Comparison of ENCODE assay signal across 28 cellular contexts in the genomic region with DNA sequence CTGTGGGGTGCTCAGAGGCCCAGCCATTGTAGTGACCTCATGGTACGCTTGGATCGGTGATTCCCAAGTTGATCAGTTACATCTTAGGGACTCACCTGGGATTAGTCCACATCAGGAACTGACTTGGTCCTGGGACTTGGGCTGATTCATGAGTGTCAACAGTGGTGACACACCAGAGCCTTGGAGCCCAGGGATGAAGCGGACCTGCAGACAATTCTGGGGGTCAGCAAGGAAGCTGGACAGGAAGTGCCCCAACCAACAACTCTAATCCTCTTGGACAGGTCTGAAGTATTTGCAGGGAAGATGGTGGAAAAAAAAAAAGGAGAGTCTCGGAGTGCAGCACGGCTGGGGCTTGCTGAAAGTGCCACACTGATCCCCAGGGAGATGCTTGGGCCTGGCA.
"Had no signal": no experiment of that assay in that cellular context is flagged by ENCODE, and none has a peak within 500 bp of the region (broad histone marks: within the 10 kb centered on the region; RNA-seq: fewer than 3 reads in every experiment).

No MANE protein-coding gene starts in this region.

- H3K27me3 Mint-ChIP-seq: progenitor cell of endocrine pancreas; stimulated activated naive CD8-positive, alpha-beta T cell treated with anti-CD3 and anti-CD28 coated beads, Interleukin-15, Interleukin-2, amounts not matched to agents 100 ng/mL and 50 ng/mL, for 24 hours had no signal

- H3K4me3 Mint-ChIP-seq: naive thymus-derived CD8-positive, alpha-beta T cell; natural killer cell treated with Interleukin-12 subunit alpha and Interleukin-12 subunit beta and Interleukin-15 and Interleukin-18, amount 100 ng/mL, for 72 hours; nephron progenitor cell; neural crest cell; stimulated activated effector memory CD8-positive, alpha-beta T cell treated with anti-CD3 and anti-CD28 coated beads, Interleukin-12 subunit alpha, Interleukin-12 subunit beta, amount 100 ng/mL, for 72 hours; stimulated activated naive B cell treated with anti-CD40 and anti-IgM and Interleukin-4, amounts not matched to agents 10 μg/mL and 1 μg/mL and 100 μg/mL, for 72 hours; stimulated activated naive CD8-positive, alpha-beta T cell treated with anti-CD3 and anti-CD28 coated beads, Interleukin-15, Interleukin-2, amounts not matched to agents 100 ng/mL and 50 ng/mL, for 24 hours had no signal

- H3K4me1 ChIP-seq: psoas muscle, sigmoid colon, thyroid gland, upper lobe of right lung, uterus had no signal

- H3K27ac ChIP-seq: neutrophil, pancreas, psoas muscle, right lobe of liver, sigmoid colon, stomach, thoracic aorta, thyroid gland, tibial nerve, upper lobe of right lung, uterus had no signal

- H3K9me3 Mint-ChIP-seq: naive thymus-derived CD8-positive, alpha-beta T cell; natural killer cell treated with Interleukin-12 subunit alpha and Interleukin-12 subunit beta and Interleukin-15 and Interleukin-18, amount 100 ng/mL, for 72 hours; nephron progenitor cell; neural crest cell; stimulated activated effector memory CD8-positive, alpha-beta T cell treated with anti-CD3 and anti-CD28 coated beads, Interleukin-12 subunit alpha, Interleukin-12 subunit beta, amount 100 ng/mL, for 72 hours; stimulated activated naive B cell treated with anti-CD40 and anti-IgM and Interleukin-4, amounts not matched to agents 10 μg/mL and 1 μg/mL and 100 μg/mL, for 72 hours; stimulated activated naive CD8-positive, alpha-beta T cell treated with anti-CD3 and anti-CD28 coated beads, Interleukin-15, Interleukin-2, amounts not matched to agents 100 ng/mL and 50 ng/mL, for 24 hours had no signal

- DNase-seq: naive thymus-derived CD8-positive, alpha-beta T cell; nephron progenitor cell; nucleus accumbens; pancreas; psoas muscle; right cardiac atrium; right lobe of liver; sigmoid colon; small intestine; stimulated activated CD4-positive, alpha-beta T cell treated with anti-CD3 and anti-CD28 coated beads, Interleukin-15, amount 100 ng/mL, for 24 hours; stimulated activated CD4-positive, alpha-beta T cell treated with anti-CD3 and anti-CD28 coated beads, Interleukin-2, amount 100 ng/mL, for 24 hours; stimulated activated CD4-positive, alpha-beta T cell treated with anti-CD3 and anti-CD28 coated beads, Interleukin-2, amount 100 ng/mL, for 48 hours; stimulated activated CD4-positive, alpha-beta T cell treated with anti-CD3 and anti-CD28 coated beads, Interleukin-4, amount 100 ng/mL, for 24 hours; stimulated activated naive B cell treated with anti-CD40 and anti-IgM and Interleukin-4, amounts not matched to agents 10 μg/mL and 1 μg/mL and 100 μg/mL, for 72 hours; stimulated activated naive CD4-positive, alpha-beta T cell treated with Interleukin-2 at 50 U/mL for 16 hours; stomach; thyroid gland; trophoblast cell; upper lobe of right lung; uterus had no signal

- H3K9me3 ChIP-seq: neutrophil, pancreas, psoas muscle, right lobe of liver, sigmoid colon, stomach, thoracic aorta, thyroid gland, tibial nerve, upper lobe of right lung, uterus had no signal

- H3K27ac Mint-ChIP-seq: natural killer cell treated with Interleukin-12 subunit alpha and Interleukin-12 subunit beta and Interleukin-15 and Interleukin-18, amount 100 ng/mL, for 72 hours; nephron progenitor cell; progenitor cell of endocrine pancreas; stimulated activated effector memory CD8-positive, alpha-beta T cell treated with anti-CD3 and anti-CD28 coated beads, Interleukin-12 subunit alpha, Interleukin-12 subunit beta, amount 100 ng/mL, for 72 hours; stimulated activated naive B cell treated with anti-CD40 and anti-IgM and Interleukin-4, amounts not matched to agents 10 μg/mL and 1 μg/mL and 100 μg/mL, for 72 hours; stimulated activated naive CD8-positive, alpha-beta T cell treated with anti-CD3 and anti-CD28 coated beads, Interleukin-15, Interleukin-2, amounts not matched to agents 100 ng/mL and 50 ng/mL, for 24 hours had no signal

- H3K27me3 ChIP-seq: neutrophil, pancreas, right lobe of liver, sigmoid colon, stomach, thyroid gland, tibial nerve, upper lobe of right lung, uterus had no signal

- H3K36me3 Mint-ChIP-seq: naive thymus-derived CD8-positive, alpha-beta T cell; natural killer cell treated with Interleukin-12 subunit alpha and Interleukin-12 subunit beta and Interleukin-15 and Interleukin-18, amount 100 ng/mL, for 72 hours; stimulated activated effector memory CD8-positive, alpha-beta T cell treated with anti-CD3 and anti-CD28 coated beads, Interleukin-12 subunit alpha, Interleukin-12 subunit beta, amount 100 ng/mL, for 72 hours; stimulated activated naive B cell treated with anti-CD40 and anti-IgM and Interleukin-4, amounts not matched to agents 10 μg/mL and 1 μg/mL and 100 μg/mL, for 72 hours had no signal

- H3K4me3 ChIP-seq: pancreas, psoas muscle, right lobe of liver, sigmoid colon, stomach, thoracic aorta, thyroid gland, tibial nerve, upper lobe of right lung, uterus had no signal

- H3K4me1 Mint-ChIP-seq: nephron progenitor cell, neural crest cell had no signal

- ATAC-seq: naive thymus-derived CD8-positive, alpha-beta T cell; psoas muscle; stimulated activated naive B cell treated with anti-CD40 and anti-IgM and Interleukin-4, amounts not matched to agents 10 μg/mL and 1 μg/mL and 100 μg/mL, for 72 hours had no signal

- H3K36me3 ChIP-seq: neutrophil, pancreas, right lobe of liver, sigmoid colon, stomach, thoracic aorta, thyroid gland, tibial nerve, upper lobe of right lung, uterus had no signal
